In genomic region chr9:83655433-83655832, GRCh38 we compare ENCODE assay signal across 23 cellular contexts.
"Had no signal": no experiment of that assay in that cellular context is flagged by ENCODE, and none has a peak within 500 bp of the region (broad histone marks: within the 10 kb centered on the region; RNA-seq: fewer than 3 reads in every experiment).

No MANE protein-coding gene starts in this region.

- ATAC-seq: esophagus mucosa, left ventricle myocardium superior, upper lobe of right lung, WTC11 had no signal

- H3K9me3 ChIP-seq: neutrophil, ovary, prostate gland, spleen, upper lobe of right lung had no signal

- H3K27ac ChIP-seq: neutrophil, ovary, prostate gland, upper lobe of right lung had no signal

- H3K27ac Mint-ChIP-seq: activated naive CD8-positive, alpha-beta T cell treated with anti-CD3 and anti-CD28 coated beads, Interleukin-2, amount 10 ng/mL, durations not matched to agents 7 days and 5 days; dendritic cell treated with granulocyte-macrophage colony-stimulating factor and Interleukin-4, amounts not matched to agents 40 ng/mL and 50 ng/mL, for 4 days; WTC11 had no signal

- H3K4me3 ChIP-seq: ovary, prostate gland, spleen, upper lobe of right lung had no signal

- H3K27me3 Mint-ChIP-seq: activated naive CD8-positive, alpha-beta T cell treated with anti-CD3 and anti-CD28 coated beads, Interleukin-2, amount 10 ng/mL, durations not matched to agents 7 days and 5 days; activated T-cell treated with anti-CD3 and anti-CD28 coated beads, Interleukin-2, amount 50 U/mL, for 24 hours; activated T-helper 17 cell treated with anti-CD3 and anti-CD28 coated beads, Interleukin-2, amount 50 U/mL, for 72 hours; dendritic cell treated with granulocyte-macrophage colony-stimulating factor and Interleukin-4, amounts not matched to agents 40 ng/mL and 50 ng/mL, for 4 days; natural killer cell treated with Interleukin-12 subunit alpha and Interleukin-12 subunit beta and Interleukin-15 and Interleukin-18, amount 100 ng/mL, for 72 hours had no signal

- H3K4me3 Mint-ChIP-seq: activated naive CD8-positive, alpha-beta T cell treated with anti-CD3 and anti-CD28 coated beads, Interleukin-2, amount 10 ng/mL, durations not matched to agents 7 days and 5 days; activated T-cell treated with anti-CD3 and anti-CD28 coated beads, Interleukin-2, amount 50 U/mL, for 24 hours; activated T-helper 17 cell treated with anti-CD3 and anti-CD28 coated beads, Interleukin-2, amount 50 U/mL, for 72 hours; dendritic cell treated with granulocyte-macrophage colony-stimulating factor and Interleukin-4, amounts not matched to agents 40 ng/mL and 50 ng/mL, for 4 days; natural killer cell treated with Interleukin-12 subunit alpha and Interleukin-12 subunit beta and Interleukin-15 and Interleukin-18, amount 100 ng/mL, for 72 hours; WTC11 had no signal

- H3K9me3 Mint-ChIP-seq: activated naive CD8-positive, alpha-beta T cell treated with anti-CD3 and anti-CD28 coated beads, Interleukin-2, amount 10 ng/mL, durations not matched to agents 7 days and 5 days; activated T-cell treated with anti-CD3 and anti-CD28 coated beads, Interleukin-2, amount 50 U/mL, for 24 hours; activated T-helper 17 cell treated with anti-CD3 and anti-CD28 coated beads, Interleukin-2, amount 50 U/mL, for 72 hours; dendritic cell treated with granulocyte-macrophage colony-stimulating factor and Interleukin-4, amounts not matched to agents 40 ng/mL and 50 ng/mL, for 4 days; natural killer cell treated with Interleukin-12 subunit alpha and Interleukin-12 subunit beta and Interleukin-15 and Interleukin-18, amount 100 ng/mL, for 72 hours had no signal

- H3K27me3 ChIP-seq: neutrophil, ovary, spleen, upper lobe of right lung had no signal

- H3K4me1 Mint-ChIP-seq: activated naive CD8-positive, alpha-beta T cell treated with anti-CD3 and anti-CD28 coated beads, Interleukin-2, amount 10 ng/mL, durations not matched to agents 7 days and 5 days had no signal

- H3K36me3 ChIP-seq: ovary, prostate gland had no signal

- DNase-seq: activated CD4-positive, alpha-beta T cell treated with anti-CD3 and anti-CD28 coated beads, Interleukin-2, amount 50 U/mL, for 4 hours; activated CD8-positive, alpha-beta memory T cell treated with anti-CD3 and anti-CD28 coated beads for 24 hours; activated CD8-positive, alpha-beta memory T cell treated with anti-CD3 and anti-CD28 coated beads, Interleukin-2, amount 50 U/mL, for 4 hours; activated naive CD8-positive, alpha-beta T cell treated with anti-CD3 and anti-CD28 coated beads, Interleukin-2, amount 10 ng/mL, durations not matched to agents 7 days and 5 days; activated T-cell treated with anti-CD3 and anti-CD28 coated beads, Interleukin-2, amount 50 U/mL, for 24 hours; amygdala; effector CD8-positive, alpha-beta T cell; hippocampal formation; kidney glomerular epithelial cell; left ventricle myocardium superior; midbrain; ovary; spleen; stimulated activated CD4-positive, alpha-beta T cell treated with anti-CD3 and anti-CD28 coated beads, Interleukin-4, amount 100 ng/mL, for 1 hour; stimulated activated naive CD4-positive, alpha-beta T cell treated with Interleukin-2 at 50 U/mL for 16 hours; upper lobe of right lung had no signal

- H3K4me1 ChIP-seq: prostate gland, upper lobe of right lung had no signal
